ENCODE assay signal across 1 cellular context in genomic region chr20:4667371-4667773, GRCh38.
TF ChIP-seq lines count a peak whose summit lies in the region.

No MANE protein-coding gene starts in this region.

TF ChIP-seq in K562, 482 proteins besides CTCF, POLR2A, EP300 and RAD21:
- TF ChIP-seq ARID2 (IDR thresholded peaks at IDR 0.05) (no peak), ZNF140 (CRISPR knock-in tag; IDR thresholded peaks at IDR 0.05) (no peak), IRF1 (CRISPR knock-in tag; IDR thresholded peaks at IDR 0.05; ENCODE audit: borderline replicate concordance) (no peak), POU5F1 (IDR thresholded peaks at IDR 0.05; ENCODE audit: borderline replicate concordance, low read depth, low read length, partially characterized antibody) (no peak), PURB (CRISPR knock-in tag; IDR thresholded peaks at IDR 0.05; ENCODE audit: low read depth) (no peak), MIER1 (IDR thresholded peaks at IDR 0.05; ENCODE audit: low read depth) (no peak), ZNF551 (CRISPR knock-in tag; IDR thresholded peaks at IDR 0.05) (no peak), MCM2 (IDR thresholded peaks at IDR 0.05; ENCODE audit: low read depth) (no peak), PCBP2 (IDR thresholded peaks at IDR 0.05; ENCODE audit: low read depth, low read length, poor library complexity, severe bottlenecking) (no peak), SMAD2 (IDR thresholded peaks at IDR 0.05; ENCODE audit: low read depth, low read length) (no peak), SRSF7 (optimal IDR thresholded peaks at IDR 0.05; ENCODE audit: low read depth, low read length) (no peak), STAT6 (CRISPR knock-in tag; IDR thresholded peaks at IDR 0.05) (no peak), CHD1 (IDR thresholded peaks at IDR 0.05; ENCODE audit: low read length) (no peak), SIN3B (IDR thresholded peaks at IDR 0.05; ENCODE audit: low read depth) (no peak), RB1 (IDR thresholded peaks at IDR 0.05; ENCODE audit: low read depth) (no peak), AFF1 (IDR thresholded peaks at IDR 0.05; ENCODE audit: low read depth in 1 of 2, partially characterized antibody in 2 of 2) (no peak), RBM15 (IDR thresholded peaks at IDR 0.05; ENCODE audit: insufficient read depth, low read length) (no peak), TAF1 (IDR thresholded peaks at IDR 0.05; ENCODE audit: control insufficient read depth, extremely low read depth, insufficient read depth, low read length, severe bottlenecking) (no peak), MEIS2 (IDR thresholded peaks at IDR 0.05; ENCODE audit: partially characterized antibody) (no peak), SAP30 (IDR thresholded peaks at IDR 0.05; ENCODE audit: borderline replicate concordance, insufficient read depth, low read depth, low read length, poor library complexity, severe bottlenecking) (no peak)
